ENCODE assay signal across 2 cellular contexts in the genomic region with DNA sequence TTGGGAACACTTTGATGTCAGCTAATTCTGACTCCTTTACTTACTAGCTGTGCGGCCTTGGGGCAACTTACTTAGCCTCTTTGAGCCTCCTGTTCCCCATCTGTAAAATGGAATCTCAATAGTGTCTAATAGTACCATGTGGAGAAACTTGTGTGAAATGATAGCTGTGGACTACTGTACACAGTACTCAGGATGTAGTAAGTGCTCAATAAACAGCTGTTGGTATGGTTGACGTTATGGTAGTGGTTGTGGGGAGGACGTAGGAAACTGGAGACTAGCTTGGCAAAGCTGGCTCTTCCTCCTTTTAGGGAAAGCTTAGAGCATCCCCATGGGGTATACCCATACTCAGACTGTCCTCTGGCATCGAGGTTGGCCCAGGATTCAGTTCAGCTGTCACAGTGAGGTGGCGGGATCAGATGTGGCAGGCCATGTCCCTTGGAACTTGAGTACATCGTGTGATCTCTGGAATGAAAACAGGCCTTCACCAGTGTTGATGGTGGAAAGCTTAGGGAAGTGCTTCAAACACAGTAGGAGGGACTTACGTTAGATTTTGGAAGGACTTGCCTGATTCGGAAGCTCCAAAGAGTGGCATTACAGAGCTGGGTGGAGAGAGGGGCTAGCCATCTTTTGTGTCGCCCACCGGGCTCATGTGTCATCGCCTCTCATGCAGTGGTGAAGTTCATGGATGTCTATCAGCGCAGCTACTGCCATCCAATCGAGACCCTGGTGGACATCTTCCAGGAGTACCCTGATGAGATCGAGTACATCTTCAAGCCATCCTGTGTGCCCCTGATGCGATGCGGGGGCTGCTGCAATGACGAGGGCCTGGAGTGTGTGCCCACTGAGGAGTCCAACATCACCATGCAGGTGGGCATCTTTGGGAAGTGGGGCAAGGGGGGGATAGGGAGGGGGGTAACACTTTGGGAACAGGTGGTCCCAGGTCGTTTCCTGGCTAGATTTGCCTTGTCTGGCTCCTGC.
TF ChIP-seq lines count a peak whose summit lies in the region.

No MANE protein-coding gene starts in this region.

TF ChIP-seq in GM23338, 12 proteins besides CTCF, POLR2A, EP300 and RAD21:
- TF ChIP-seq ZNF114 (CRISPR knock-in tag; IDR thresholded peaks at IDR 0.05) (no peak), JUNB (IDR thresholded peaks at IDR 0.05; ENCODE audit: unreplicated experiment) (no peak), POLR2AphosphoS5 (IDR thresholded peaks at IDR 0.05; ENCODE audit: low read depth) (no peak)
- TF ChIP-seq, protein P1, sequence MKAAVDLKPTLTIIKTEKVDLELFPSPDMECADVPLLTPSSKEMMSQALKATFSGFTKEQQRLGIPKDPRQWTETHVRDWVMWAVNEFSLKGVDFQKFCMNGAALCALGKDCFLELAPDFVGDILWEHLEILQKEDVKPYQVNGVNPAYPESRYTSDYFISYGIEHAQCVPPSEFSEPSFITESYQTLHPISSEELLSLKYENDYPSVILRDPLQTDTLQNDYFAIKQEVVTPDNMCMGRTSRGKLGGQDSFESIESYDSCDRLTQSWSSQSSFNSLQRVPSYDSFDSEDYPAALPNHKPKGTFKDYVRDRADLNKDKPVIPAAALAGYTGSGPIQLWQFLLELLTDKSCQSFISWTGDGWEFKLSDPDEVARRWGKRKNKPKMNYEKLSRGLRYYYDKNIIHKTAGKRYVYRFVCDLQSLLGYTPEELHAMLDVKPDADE (IDR thresholded peaks at IDR 0.05), result no peak

TF ChIP-seq in K562, 482 proteins besides CTCF, POLR2A, EP300 and RAD21:
- TF ChIP-seq TAL1 (IDR thresholded peaks at IDR 0.05) (no peak), RBFOX2 (IDR thresholded peaks at IDR 0.05; ENCODE audit: low read depth, low read length) (peak; percentile 68), POLR2G (IDR thresholded peaks at IDR 0.05; ENCODE audit: low read depth, low read length) (peak; percentile 48; the same call in 1 of the 2 replicates), BRF1 (IDR thresholded peaks at IDR 0.05; ENCODE audit: borderline replicate concordance, extremely low read depth, insufficient read length) (no peak), RNF2 (IDR thresholded peaks at IDR 0.05) (no peak), C11orf30 (IDR thresholded peaks at IDR 0.05; ENCODE audit: low read depth) (no peak), ZFX (CRISPR knock-in tag; IDR thresholded peaks at IDR 0.05) (no peak), ZNF165 (CRISPR knock-in tag; IDR thresholded peaks at IDR 0.05; ENCODE audit: borderline replicate concordance) (no peak), SP1 (CRISPR knock-in tag; IDR thresholded peaks at IDR 0.05) (0 out of 2 replicates have a peak, but pooled peaks have one; percentile 13), POLR2AphosphoS5 (IDR thresholded peaks at IDR 0.05; ENCODE audit: control insufficient read depth, insufficient read depth, low read depth, low read length) (no peak; the same call in 1 of the 2 replicates), CHD1 (IDR thresholded peaks at IDR 0.05; ENCODE audit: low read length) (no peak), CREB1 (IDR thresholded peaks at IDR 0.05) (no peak), CREB1 (CRISPR knock-in tag; IDR thresholded peaks at IDR 0.05) (no peak)
- TF ChIP-seq, protein P2, sequence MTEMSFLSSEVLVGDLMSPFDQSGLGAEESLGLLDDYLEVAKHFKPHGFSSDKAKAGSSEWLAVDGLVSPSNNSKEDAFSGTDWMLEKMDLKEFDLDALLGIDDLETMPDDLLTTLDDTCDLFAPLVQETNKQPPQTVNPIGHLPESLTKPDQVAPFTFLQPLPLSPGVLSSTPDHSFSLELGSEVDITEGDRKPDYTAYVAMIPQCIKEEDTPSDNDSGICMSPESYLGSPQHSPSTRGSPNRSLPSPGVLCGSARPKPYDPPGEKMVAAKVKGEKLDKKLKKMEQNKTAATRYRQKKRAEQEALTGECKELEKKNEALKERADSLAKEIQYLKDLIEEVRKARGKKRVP (CRISPR knock-in tag; IDR thresholded peaks at IDR 0.05), result no peak
